10 cellular contexts compared by ENCODE assay signal in genomic region chr2:10620481-10620880, GRCh38.
DNase-seq lines count a peak whose midpoint lies in the region; ATAC-seq, FAIRE-seq and TF ChIP-seq lines count a peak whose summit lies in the region.
"Had no signal": no experiment of that assay in that cellular context is flagged by ENCODE, and none has a peak within 500 bp of the region (broad histone marks: within the 10 kb centered on the region; RNA-seq: fewer than 3 reads in every experiment).

No MANE protein-coding gene starts in this region.

- no peaks in the 10 kb centered on the region for H3K79me2 ChIP-seq in GM12878 (ENCODE audit: control insufficient read depth, insufficient read depth, low read length)

- no peak overlapping the region for H3K4me2 ChIP-seq in GM12878 (ENCODE audit: control insufficient read depth, insufficient read depth)

- no peaks in the 10 kb centered on the region for H4K20me1 ChIP-seq in GM12878 (ENCODE audit: control insufficient read depth, insufficient read depth)

- in situ Hi-C loops in KBM-7 (cut with MboI; ENCODE audit: low pct_unique_long_range_greater_than_20kb, low sequenced_read_pairs): no loop called here
- in situ Hi-C loops in GM12878 (cut with MboI): no loop called here

- TF ChIP-seq RAD21 in GM12878 (IDR thresholded peaks at IDR 0.05; ENCODE audit: insufficient read depth, low read depth, low read length): no peak

- no peaks in the 10 kb centered on the region for H3K4me1 ChIP-seq in GM12878 (ENCODE audit: control insufficient read depth, insufficient read depth, low read length)

- no peak overlapping the region for H3K9ac ChIP-seq in GM12878 (ENCODE audit: control insufficient read depth, insufficient read depth, low read length)

- H2AFZ ChIP-seq in GM12878 (ENCODE audit: control insufficient read depth, low read depth, low read length): no peak overlapping the region

- TF ChIP-seq CTCF in GM12878 (IDR thresholded peaks at IDR 0.05 in 2 of 3, conservative IDR thresholded peaks at IDR 0.05 in 1 of 3; ENCODE audit: control insufficient read depth in 2 of 3, extremely low read depth in 1 of 3, insufficient read depth in 1 of 3, low read depth in 3 of 3, low read length in 3 of 3): no peak
- no peak for TF ChIP-seq CTCF in neural crest cell (conservative IDR thresholded peaks at IDR 0.05)

- no peak overlapping the region for H3K4me3 Mint-ChIP-seq in neural crest cell
- H3K4me3 Mint-ChIP-seq: brain had no signal

- peaks cover 3 to 7% of the 10 kb centered on the region in 2 experiments; a peak in 3 of 4 replicates for H3K36me3 ChIP-seq in GM12878 (ENCODE audit: control insufficient read depth in 2 of 2, insufficient read depth in 2 of 2, low read length in 1 of 2)

- peaks cover 4% of the 10 kb centered on the region for H3K9me3 Mint-ChIP-seq in neural crest cell
- H3K9me3 Mint-ChIP-seq: brain had no signal

- no TSS peak for BruUV-seq in GM12878 (replicated peaks; lab: Mats Ljungman, UMichigan)

- intact Hi-C loops in GM12878 (cut with micrococcal nuclease; ENCODE audit: unreplicated experiment): no loop called here

- H3K4me3 ChIP-seq in GM12878: no peak overlapping the region
- H3K4me3 ChIP-seq: HAP-1 had no signal

- H3K4me1 Mint-ChIP-seq in neural crest cell: no peaks in the 10 kb centered on the region

- H3K27me3 Mint-ChIP-seq in neural crest cell (ENCODE audit: low read depth): no peaks in the 10 kb centered on the region
- H3K27me3 Mint-ChIP-seq: brain had no signal

- H3K9me3 ChIP-seq in GM12878 (replicated peaks; ENCODE audit: control insufficient read depth, insufficient read depth, low read length): peaks cover 2% of the 10 kb centered on the region; the same call in 2 of the 3 replicates
- H3K9me3 ChIP-seq: HAP-1 had no signal

- no peak for TF ChIP-seq POLR2A in GM12878 (IDR thresholded peaks at IDR 0.05; ENCODE audit: low read depth, low read length)

- RAD21 ChIA-PET in GM12878 (lab: Charles Lee; ENCODE audit: unreplicated experiment): no interaction called here

- WGBS in GM12878 (ENCODE audit: insufficient coverage, insufficient replicate concordance, low lambda C conversion rate, missing lambda C conversion rate): 94% methylated on average over 2 of the region's 2 CpGs

- H3K27ac Mint-ChIP-seq in neural crest cell (ENCODE audit: unreplicated experiment): peak overlapping the region; percentile 46

- FAIRE-seq in GM12878 (lab: Jason Lieb, UNC): no peak

- SMC1A ChIA-PET in GM12878 (lab: Charles Lee; ENCODE audit: uncharacterized antibody, unreplicated experiment): no interaction called here

- H3K27ac ChIP-seq in GM12878 (ENCODE audit: control insufficient read depth, insufficient read depth): no peak overlapping the region
- H3K27ac ChIP-seq: VCaP had no signal

- peaks cover 25% of the 10 kb centered on the region for H3K36me3 Mint-ChIP-seq in neural crest cell (ENCODE audit: low read depth)

- DNase-seq in Daoy (ENCODE audit: low read depth): peak; percentile 55
- DNase-seq in KBM-7: peak; percentile 35
- DNase-seq in GM12878 (ENCODE audit: low read depth, low spot score): no peak
- DNase-seq in neural crest cell (ENCODE audit: low read depth, low spot score): no peak
- no peak for DNase-seq in DMS53 treated with DMSO at 0.1 percent for 48 hours (lab: John Stamatoyannopoulos, UW; ENCODE audit: unreplicated experiment)
- DNase-seq in NCI-H1092 treated with DMSO at 0.1 percent for 48 hours (lab: John Stamatoyannopoulos, UW): no peak

- no peaks in the 10 kb centered on the region for H3K27me3 ChIP-seq in GM12878 (replicated peaks in 1 of 2; ENCODE audit: control insufficient read depth in 2 of 2, insufficient read depth in 2 of 2, low read length in 1 of 2)

- POLR2A ChIA-PET in GM12878 (lab: Charles Lee): no interaction called here

- CTCF ChIA-PET in GM12878 (lab: Yijun Ruan, JAX): no interaction called here

- TF ChIP-seq EP300 in GM12878 (IDR thresholded peaks at IDR 0.05; ENCODE audit: borderline replicate concordance in 1 of 2, control insufficient read depth in 1 of 2, low read depth in 2 of 2, low read length in 2 of 2): no peak

- no peak for ATAC-seq in GM12878
- ATAC-seq in GM18858 (IDR thresholded peaks at IDR 0.05; ENCODE audit: unreplicated experiment): no peak

TF ChIP-seq in GM12878, 131 proteins besides CTCF, POLR2A, EP300 and RAD21:
- TF ChIP-seq RUNX3 (IDR thresholded peaks at IDR 0.05; ENCODE audit: low read length): peak; percentile 68
- TF ChIP-seq HDGF (IDR thresholded peaks at IDR 0.05): no peak

Comparison
In these comparisons a context has a peak if more than half of its experiments do, and no peak if none do; other contexts are left out.
1. DNase-seq: peak in Daoy (single experiment) and KBM-7 (single experiment); none in GM12878 (single experiment), neural crest cell (single experiment), DMS53 treated with DMSO at 0.1 percent for 48 hours (single experiment) and NCI-H1092 treated with DMSO at 0.1 percent for 48 hours (single experiment).